In the genomic region with DNA sequence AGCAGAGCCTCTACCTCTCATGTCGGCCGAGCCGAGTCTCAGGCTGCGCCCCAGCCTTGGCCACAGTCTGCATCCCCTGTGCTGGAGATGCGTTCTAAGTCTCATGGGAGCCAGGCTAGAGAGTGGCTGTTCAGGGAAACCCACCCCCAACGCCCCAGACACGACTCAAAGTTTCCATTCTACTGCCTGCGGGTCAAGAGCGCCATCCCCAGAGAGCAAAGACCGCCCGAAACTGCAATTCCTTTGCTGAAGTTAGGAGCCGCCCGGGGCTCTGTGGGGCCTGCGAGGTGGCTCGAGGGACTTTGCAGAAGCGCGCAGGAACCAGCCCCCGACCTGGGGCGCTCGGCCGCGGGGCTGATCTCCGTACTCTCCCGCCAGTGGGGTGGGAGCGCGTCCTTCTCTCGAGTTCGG, we compare ENCODE assay signal across 8 cellular contexts. TPM values are rescaled to one million over a fixed set of nuclear protein-coding genes. Genes with fewer than 3 reads are reported as not detected.
DNase-seq lines count a peak whose midpoint lies in the region; ATAC-seq lines count a peak whose summit lies in the region.

No MANE protein-coding gene starts in this region.

- no peak overlapping the region for H3K27ac Mint-ChIP-seq in activated CD4-positive, alpha-beta T cell treated with anti-CD3 and anti-CD28 coated beads, Interleukin-2, amount 10 ng/mL, durations not matched to agents 7 days and 5 days
- H3K27ac Mint-ChIP-seq in T-cell, result peak overlapping the region; percentile 46 to 84

- POLR2A ChIA-PET in activated CD4-positive, alpha-beta T cell treated with anti-CD3 and anti-CD28 coated beads, Interleukin-2, amount 10 ng/mL, durations not matched to agents 7 days and 5 days (lab: Charles Lee), result no interaction called here
- POLR2A ChIA-PET in T-cell (lab: Charles Lee), result interaction anchor here in 1 of 2 donors (0.6 kb wide), 2 partner anchors 41 to 56 kb away, joined by 3 read pairs; no protein-coding TSS in a partner anchor

- no peaks in the 10 kb centered on the region for H3K9me3 Mint-ChIP-seq in activated CD4-positive, alpha-beta T cell treated with anti-CD3 and anti-CD28 coated beads, Interleukin-2, amount 10 ng/mL, durations not matched to agents 7 days and 5 days
- no peaks in the 10 kb centered on the region for H3K9me3 Mint-ChIP-seq in T-cell

- intact Hi-C loops in left ventricle myocardium superior (cut with micrococcal nuclease), result no loop called here
- intact Hi-C loops in posterior vena cava (cut with DNase I), result no loop called here

- ATAC-seq in HG02870 (IDR thresholded peaks at IDR 0.05; ENCODE audit: unreplicated experiment) (peak; percentile 23), T-cell (replicated peaks in 1 of 4) (peak; percentile 29 to 52 (median 44)), left ventricle myocardium superior (peak; percentile 2)

- H3K36me3 Mint-ChIP-seq in activated CD4-positive, alpha-beta T cell treated with anti-CD3 and anti-CD28 coated beads, Interleukin-2, amount 10 ng/mL, durations not matched to agents 7 days and 5 days (ENCODE audit: low read depth), result peaks cover 6% of the 10 kb centered on the region
- no peaks in the 10 kb centered on the region for H3K36me3 Mint-ChIP-seq in T-cell

- H3K27me3 Mint-ChIP-seq in activated CD4-positive, alpha-beta T cell treated with anti-CD3 and anti-CD28 coated beads, Interleukin-2, amount 10 ng/mL, durations not matched to agents 7 days and 5 days, result no peaks in the 10 kb centered on the region
- H3K27me3 Mint-ChIP-seq in T-cell, result peaks cover 0 to 8% of the 10 kb centered on the region in 2 donors

- H3K4me3 ChIP-seq in skin epidermis, result peak overlapping the region; percentile 9 to 35 (median 25)

- CTCF ChIA-PET in activated CD4-positive, alpha-beta T cell treated with anti-CD3 and anti-CD28 coated beads, Interleukin-2, amount 10 ng/mL, durations not matched to agents 7 days and 5 days (lab: Charles Lee), result interaction anchor here (0.6 to 3.1 kb wide), 16 partner anchors 11 to 104 kb away, joined by 3 to 15 read pairs (median 4); no protein-coding TSS in a partner anchor
- CTCF ChIA-PET in T-cell (lab: Charles Lee), result interaction anchor here (0.6 to 4.6 kb wide), 9 partner anchors 33 to 407 kb away, joined by 3 to 24 read pairs (median 9); no protein-coding TSS in a partner anchor

- no peak for DNase-seq in activated CD4-positive, alpha-beta T cell treated with anti-CD3 and anti-CD28 coated beads, Interleukin-2, amount 10 ng/mL, durations not matched to agents 7 days and 5 days
- no peak for DNase-seq in activated CD4-positive, alpha-beta T cell treated with anti-CD3 and anti-CD28 coated beads, Interleukin-2, amount 50 U/mL, for 1 hour
- DNase-seq in T-cell (no peak), left ventricle myocardium superior (no peak), posterior vena cava (ENCODE audit: low spot score) (no peak), NCI-H187 (lab: John Stamatoyannopoulos, UW) (no peak)

- H3K4me3 Mint-ChIP-seq in activated CD4-positive, alpha-beta T cell treated with anti-CD3 and anti-CD28 coated beads, Interleukin-2, amount 10 ng/mL, durations not matched to agents 7 days and 5 days, result peak overlapping the region; percentile 54
- peak overlapping the region; percentile 64 to 69 (median 68) for H3K4me3 Mint-ChIP-seq in T-cell

- H3K27ac ChIP-seq in skin epidermis, result peak overlapping the region in 20 of 21 experiments; percentile 50 to 89 (median 71)

- H3K4me1 Mint-ChIP-seq in activated CD4-positive, alpha-beta T cell treated with anti-CD3 and anti-CD28 coated beads, Interleukin-2, amount 10 ng/mL, durations not matched to agents 7 days and 5 days, result peaks cover 24% of the 10 kb centered on the region
- H3K4me1 Mint-ChIP-seq in T-cell, result peaks cover 0 to 20% (median 18%) of the 10 kb centered on the region in 3 donors

RNA-seq across cellular contexts. Expression of gene ELF4, which starts 10.0 kb away (rescaled TPM):
- 10 to 100 TPM; 46.0 to 49.5 TPM for total RNA-seq in activated CD4-positive, alpha-beta T cell treated with anti-CD3 and anti-CD28 coated beads, Interleukin-2, amount 10 ng/mL, durations not matched to agents 7 days and 5 days
- total RNA-seq in T-cell, result 10 to 100 TPM; 30.0 to 35.6 (median 30.6) TPM
- 2.3 TPM for total RNA-seq in left ventricle myocardium superior
- 10 to 100 TPM; 13.6 to 13.8 TPM for total RNA-seq in posterior vena cava

RNA-seq across cellular contexts. Expression of gene AIFM1, which starts 45.3 kb away (rescaled TPM):
- total RNA-seq in activated CD4-positive, alpha-beta T cell treated with anti-CD3 and anti-CD28 coated beads, Interleukin-2, amount 10 ng/mL, durations not matched to agents 7 days and 5 days, result 10 to 100 TPM; 32.3 to 40.3 TPM
- total RNA-seq in T-cell (10 to 100 TPM; 11.2 to 25.0 (median 23.6) TPM), left ventricle myocardium superior (134 TPM), posterior vena cava (10 to 100 TPM; 17.5 to 22.6 TPM)

RNA-seq across cellular contexts. Expression of gene RAB33A, which starts 51.4 kb away (rescaled TPM):
- 10 to 100 TPM; 20.8 to 21.2 TPM for total RNA-seq in activated CD4-positive, alpha-beta T cell treated with anti-CD3 and anti-CD28 coated beads, Interleukin-2, amount 10 ng/mL, durations not matched to agents 7 days and 5 days
- total RNA-seq in T-cell (10 to 100 TPM in 3 of 5 donors, 1 to 10 TPM in 2; 4.4 to 16.6 (median 13.9) TPM), left ventricle myocardium superior (0.59 TPM), posterior vena cava (10 to 100 TPM in 1 of 2 donors, 1 to 10 TPM in 1; 7.4 to 12.7 TPM)
